In genomic region chr10:109773818-109774440, GRCh38 we compare ENCODE assay signal across 8 cellular contexts.
A peak's percentile ranks its signal among the peaks of the same experiment; 100 is the strongest.
DNase-seq lines count a peak whose midpoint lies in the region; ATAC-seq, FAIRE-seq and TF ChIP-seq lines count a peak whose summit lies in the region.

No MANE protein-coding gene starts in this region.

- intact Hi-C loops in activated CD4-positive, alpha-beta T cell treated with anti-CD3 and anti-CD28 coated beads for 36 hours (cut with DNase I, micrococcal nuclease): no loop called here

- no peak for ATAC-seq in activated CD4-positive, alpha-beta T cell treated with anti-CD3 and anti-CD28 coated beads for 36 hours
- no peak for ATAC-seq in HG02763 (IDR thresholded peaks at IDR 0.05; ENCODE audit: unreplicated experiment)

- DNase-seq in DMS53 (lab: John Stamatoyannopoulos, UW) (peak; percentile 67), HEK293T (ENCODE audit: extremely low spot score) (peak; percentile 32), RKO (ENCODE audit: low spot score) (peak; percentile 65), frontal cortex (ENCODE audit: low spot score in 2 of 2) (peak in 1 of 2 donors; percentile 22), urothelium cell line (ENCODE audit: low spot score) (peak; percentile 36), 8988T (no peak)
- no peak for DNase-seq in activated CD4-positive, alpha-beta T cell treated with anti-CD3 and anti-CD28 coated beads for 36 hours

- H3K4me3 Mint-ChIP-seq in activated CD4-positive, alpha-beta T cell treated with anti-CD3 and anti-CD28 coated beads for 36 hours: no peak overlapping the region

- FAIRE-seq in frontal cortex (lab: Jason Lieb, UNC) (peak; percentile 3), urothelium cell line (lab: Jason Lieb, UNC) (no peak)

- H3K4me1 Mint-ChIP-seq in activated CD4-positive, alpha-beta T cell treated with anti-CD3 and anti-CD28 coated beads for 36 hours: no peaks in the 10 kb centered on the region

- POLR2A ChIA-PET in HEK293T (lab: Yijun Ruan, JAX): no interaction called here
- POLR2A ChIA-PET in activated CD4-positive, alpha-beta T cell treated with anti-CD3 and anti-CD28 coated beads for 36 hours (lab: Charles Lee): no interaction called here

- H3K9me3 Mint-ChIP-seq in activated CD4-positive, alpha-beta T cell treated with anti-CD3 and anti-CD28 coated beads for 36 hours (ENCODE audit: low read depth): no peaks in the 10 kb centered on the region

- CTCF ChIA-PET in HEK293T (lab: Yijun Ruan, JAX): interaction anchor here (0.6 to 1.2 kb wide), 8 partner anchors 10 to 595 kb away, joined by 3 to 6 read pairs (median 4); no protein-coding TSS in a partner anchor
- CTCF ChIA-PET in activated CD4-positive, alpha-beta T cell treated with anti-CD3 and anti-CD28 coated beads for 36 hours (lab: Charles Lee): interaction anchor here (0.6 to 1.7 kb wide), 10 partner anchors 8 to 234 kb away, joined by 3 to 11 read pairs (median 4); no protein-coding TSS in a partner anchor

- H3K27me3 Mint-ChIP-seq in activated CD4-positive, alpha-beta T cell treated with anti-CD3 and anti-CD28 coated beads for 36 hours: peaks cover 5% of the 10 kb centered on the region

- H3K27ac Mint-ChIP-seq in activated CD4-positive, alpha-beta T cell treated with anti-CD3 and anti-CD28 coated beads for 36 hours: no peak overlapping the region

- no peaks in the 10 kb centered on the region for H3K36me3 Mint-ChIP-seq in activated CD4-positive, alpha-beta T cell treated with anti-CD3 and anti-CD28 coated beads for 36 hours (ENCODE audit: low read depth)

TF ChIP-seq in HEK293T, 16 proteins besides CTCF, POLR2A, EP300 and RAD21:
- no peak for TF ChIP-seq LEF1 (IDR thresholded peaks at IDR 0.05; ENCODE audit: borderline replicate concordance)
- TF ChIP-seq, protein P1, sequence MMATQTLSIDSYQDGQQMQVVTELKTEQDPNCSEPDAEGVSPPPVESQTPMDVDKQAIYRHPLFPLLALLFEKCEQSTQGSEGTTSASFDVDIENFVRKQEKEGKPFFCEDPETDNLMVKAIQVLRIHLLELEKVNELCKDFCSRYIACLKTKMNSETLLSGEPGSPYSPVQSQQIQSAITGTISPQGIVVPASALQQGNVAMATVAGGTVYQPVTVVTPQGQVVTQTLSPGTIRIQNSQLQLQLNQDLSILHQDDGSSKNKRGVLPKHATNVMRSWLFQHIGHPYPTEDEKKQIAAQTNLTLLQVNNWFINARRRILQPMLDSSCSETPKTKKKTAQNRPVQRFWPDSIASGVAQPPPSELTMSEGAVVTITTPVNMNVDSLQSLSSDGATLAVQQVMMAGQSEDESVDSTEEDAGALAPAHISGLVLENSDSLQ (IDR thresholded peaks at IDR 0.05): no peak
- TF ChIP-seq SUZ12 (IDR thresholded peaks at IDR 0.05): no peak
- TF ChIP-seq ELF4 (IDR thresholded peaks at IDR 0.05): no peak

Comparison
In these comparisons a context has a peak if more than half of its experiments do, and no peak if none do; other contexts are left out.
1. DNase-seq: peak in DMS53 (single experiment), HEK293T (single experiment), RKO (single experiment) and urothelium cell line (single experiment); none in activated CD4-positive, alpha-beta T cell treated with anti-CD3 and anti-CD28 coated beads for 36 hours (single experiment) and 8988T (single experiment).